Comparison of ENCODE assay signal across 1 cellular context in the genomic region with DNA sequence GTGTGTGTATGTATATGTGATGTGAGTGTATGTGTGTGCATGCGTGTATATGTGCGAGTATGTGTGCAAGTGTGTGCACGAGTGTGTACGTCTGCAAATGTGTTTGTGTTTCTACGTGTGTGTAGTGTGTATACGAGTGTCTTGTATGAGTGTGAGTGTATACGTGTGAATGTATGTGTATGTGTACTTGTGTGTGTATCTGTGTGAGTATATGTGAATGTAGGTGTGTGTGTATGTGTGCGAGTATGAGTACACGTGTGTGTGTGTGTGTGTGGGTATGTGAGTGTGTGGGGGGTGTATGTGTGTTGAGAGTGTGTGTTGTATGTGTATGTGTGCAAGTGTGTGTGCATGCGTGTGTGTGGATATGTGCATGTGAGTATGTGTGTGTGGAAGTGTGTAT.
TF ChIP-seq lines count a peak whose summit lies in the region.

No MANE protein-coding gene starts in this region.

TF ChIP-seq in HepG2, 621 proteins besides CTCF, POLR2A, EP300 and RAD21 (continued from another document and continues in another):
- TF ChIP-seq, protein P1, sequence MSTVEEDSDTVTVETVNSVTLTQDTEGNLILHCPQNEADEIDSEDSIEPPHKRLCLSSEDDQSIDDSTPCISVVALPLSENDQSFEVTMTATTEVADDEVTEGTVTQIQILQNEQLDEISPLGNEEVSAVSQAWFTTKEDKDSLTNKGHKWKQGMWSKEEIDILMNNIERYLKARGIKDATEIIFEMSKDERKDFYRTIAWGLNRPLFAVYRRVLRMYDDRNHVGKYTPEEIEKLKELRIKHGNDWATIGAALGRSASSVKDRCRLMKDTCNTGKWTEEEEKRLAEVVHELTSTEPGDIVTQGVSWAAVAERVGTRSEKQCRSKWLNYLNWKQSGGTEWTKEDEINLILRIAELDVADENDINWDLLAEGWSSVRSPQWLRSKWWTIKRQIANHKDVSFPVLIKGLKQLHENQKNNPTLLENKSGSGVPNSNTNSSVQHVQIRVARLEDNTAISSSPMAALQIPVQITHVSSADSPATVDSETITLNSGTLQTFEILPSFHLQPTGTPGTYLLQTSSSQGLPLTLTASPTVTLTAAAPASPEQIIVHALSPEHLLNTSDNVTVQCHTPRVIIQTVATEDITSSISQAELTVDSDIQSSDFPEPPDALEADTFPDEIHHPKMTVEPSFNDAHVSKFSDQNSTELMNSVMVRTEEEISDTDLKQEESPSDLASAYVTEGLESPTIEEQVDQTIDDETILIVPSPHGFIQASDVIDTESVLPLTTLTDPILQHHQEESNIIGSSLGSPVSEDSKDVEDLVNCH (CRISPR knock-in tag; IDR thresholded peaks at IDR 0.05): no peak
- TF ChIP-seq ZNF7 (CRISPR knock-in tag; IDR thresholded peaks at IDR 0.05) (no peak), CC2D1A (CRISPR knock-in tag; IDR thresholded peaks at IDR 0.05) (no peak), ZNF775 (CRISPR knock-in tag; IDR thresholded peaks at IDR 0.05; ENCODE audit: borderline replicate concordance) (no peak), HMGA1 (CRISPR knock-in tag; conservative IDR thresholded peaks at IDR 0.05) (no peak), KAT8 (CRISPR knock-in tag; IDR thresholded peaks at IDR 0.05) (no peak), MZF1 (CRISPR knock-in tag; IDR thresholded peaks at IDR 0.05; ENCODE audit: borderline replicate concordance) (no peak), KDM6A (CRISPR knock-in tag; IDR thresholded peaks at IDR 0.05; ENCODE audit: low read depth) (no peak), ZNF496 (CRISPR knock-in tag; IDR thresholded peaks at IDR 0.05; ENCODE audit: insufficient replicate concordance) (no peak), RXRA (CRISPR knock-in tag; IDR thresholded peaks at IDR 0.05) (no peak), HMG20B (CRISPR knock-in tag; conservative IDR thresholded peaks at IDR 0.05) (no peak), JDP2 (CRISPR knock-in tag; IDR thresholded peaks at IDR 0.05; ENCODE audit: borderline replicate concordance) (no peak), PLRG1 (conservative IDR thresholded peaks at IDR 0.05) (peak; percentile 88; the same call in 1 of the 2 replicates), CREB1 (IDR thresholded peaks at IDR 0.05) (peak; percentile 29; the same call in 1 of the 2 replicates), CREB1 (CRISPR knock-in tag; IDR thresholded peaks at IDR 0.05) (no peak), ZNF282 (IDR thresholded peaks at IDR 0.05; ENCODE audit: partially characterized antibody) (peak; percentile 27), ATM (IDR thresholded peaks at IDR 0.05; ENCODE audit: borderline replicate concordance) (peak; percentile 48; the same call in 1 of the 2 replicates), GFI1 (CRISPR knock-in tag; IDR thresholded peaks at IDR 0.05; ENCODE audit: borderline replicate concordance) (no peak), DNMT3B (CRISPR knock-in tag; conservative IDR thresholded peaks at IDR 0.05) (no peak), SMAD3 (CRISPR knock-in tag; IDR thresholded peaks at IDR 0.05) (no peak), ZNF552 (CRISPR knock-in tag; IDR thresholded peaks at IDR 0.05; ENCODE audit: borderline replicate concordance) (no peak), XBP1 (CRISPR knock-in tag; IDR thresholded peaks at IDR 0.05) (no peak), FOXO1 (CRISPR knock-in tag; IDR thresholded peaks at IDR 0.05) (no peak), IKZF1 (IDR thresholded peaks at IDR 0.05) (peak; percentile 96; the same call in 1 of the 2 replicates), PCBP2 (optimal IDR thresholded peaks at IDR 0.05; ENCODE audit: low read depth, low read length, poor library complexity, severe bottlenecking) (no peak), HCFC1 (IDR thresholded peaks at IDR 0.05; ENCODE audit: low read depth, low read length) (no peak), NBN (conservative IDR thresholded peaks at IDR 0.05) (peak; percentile 94; the same call in 1 of the 2 replicates), FOXA1 (IDR thresholded peaks at IDR 0.05) (peak; percentile 70), FOXA1 (CRISPR knock-in tag; IDR thresholded peaks at IDR 0.05) (no peak), ZNF713 (CRISPR knock-in tag; IDR thresholded peaks at IDR 0.05) (no peak), ZEB1 (IDR thresholded peaks at IDR 0.05; ENCODE audit: insufficient replicate concordance, low read depth) (no peak), SP5 (CRISPR knock-in tag; IDR thresholded peaks at IDR 0.05; ENCODE audit: borderline replicate concordance, low read depth) (no peak), ZNF382 (CRISPR knock-in tag; IDR thresholded peaks at IDR 0.05; ENCODE audit: borderline replicate concordance) (no peak), HOXA5 (CRISPR knock-in tag; IDR thresholded peaks at IDR 0.05) (no peak), TRIM24 (CRISPR knock-in tag; IDR thresholded peaks at IDR 0.05) (no peak), ZNF205 (CRISPR knock-in tag; IDR thresholded peaks at IDR 0.05) (no peak), ONECUT2 (CRISPR knock-in tag; IDR thresholded peaks at IDR 0.05) (no peak), NPAS2 (CRISPR knock-in tag; IDR thresholded peaks at IDR 0.05; ENCODE audit: borderline replicate concordance) (no peak), ZNF724P (CRISPR knock-in tag; IDR thresholded peaks at IDR 0.05; ENCODE audit: borderline replicate concordance) (no peak), ZNF253 (CRISPR knock-in tag; IDR thresholded peaks at IDR 0.05; ENCODE audit: borderline replicate concordance) (no peak), ZNF792 (CRISPR knock-in tag; IDR thresholded peaks at IDR 0.05) (no peak), YY1 (IDR thresholded peaks at IDR 0.05; ENCODE audit: insufficient read depth, insufficient replicate concordance, low read depth, low read length) (no peak), PHB2 (IDR thresholded peaks at IDR 0.05; ENCODE audit: partially characterized antibody) (peak; percentile 76), PHF20 (CRISPR knock-in tag; IDR thresholded peaks at IDR 0.05) (no peak), ZBTB21 (CRISPR knock-in tag; IDR thresholded peaks at IDR 0.05) (no peak), RAD51 (IDR thresholded peaks at IDR 0.05; ENCODE audit: borderline replicate concordance) (0 out of 2 replicates have a peak, but pooled peaks have one; percentile 30), NONO (IDR thresholded peaks at IDR 0.05) (peak; percentile 78; the same call in 1 of the 2 replicates), NONO (CRISPR knock-in tag; conservative IDR thresholded peaks at IDR 0.05) (no peak), FOXP1 (IDR thresholded peaks at IDR 0.05) (0 out of 2 replicates have a peak, but pooled peaks have one; percentile 65), FOXP1 (CRISPR knock-in tag; IDR thresholded peaks at IDR 0.05) (no peak), NCOA2 (CRISPR knock-in tag; IDR thresholded peaks at IDR 0.05) (no peak), RFX5 (IDR thresholded peaks at IDR 0.05; ENCODE audit: low read depth, low read length) (no peak)
- TF ChIP-seq, protein P2, sequence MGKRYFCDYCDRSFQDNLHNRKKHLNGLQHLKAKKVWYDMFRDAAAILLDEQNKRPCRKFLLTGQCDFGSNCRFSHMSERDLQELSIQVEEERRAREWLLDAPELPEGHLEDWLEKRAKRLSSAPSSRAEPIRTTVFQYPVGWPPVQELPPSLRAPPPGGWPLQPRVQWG (CRISPR knock-in tag; IDR thresholded peaks at IDR 0.05; ENCODE audit: borderline replicate concordance, low read depth): no peak
- TF ChIP-seq, protein P3, sequence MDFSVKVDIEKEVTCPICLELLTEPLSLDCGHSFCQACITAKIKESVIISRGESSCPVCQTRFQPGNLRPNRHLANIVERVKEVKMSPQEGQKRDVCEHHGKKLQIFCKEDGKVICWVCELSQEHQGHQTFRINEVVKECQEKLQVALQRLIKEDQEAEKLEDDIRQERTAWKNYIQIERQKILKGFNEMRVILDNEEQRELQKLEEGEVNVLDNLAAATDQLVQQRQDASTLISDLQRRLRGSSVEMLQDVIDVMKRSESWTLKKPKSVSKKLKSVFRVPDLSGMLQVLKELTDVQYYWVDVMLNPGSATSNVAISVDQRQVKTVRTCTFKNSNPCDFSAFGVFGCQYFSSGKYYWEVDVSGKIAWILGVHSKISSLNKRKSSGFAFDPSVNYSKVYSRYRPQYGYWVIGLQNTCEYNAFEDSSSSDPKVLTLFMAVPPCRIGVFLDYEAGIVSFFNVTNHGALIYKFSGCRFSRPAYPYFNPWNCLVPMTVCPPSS (IDR thresholded peaks at IDR 0.05): peak; percentile 54; the same call in 1 of the 2 replicates
- TF ChIP-seq, protein P4, sequence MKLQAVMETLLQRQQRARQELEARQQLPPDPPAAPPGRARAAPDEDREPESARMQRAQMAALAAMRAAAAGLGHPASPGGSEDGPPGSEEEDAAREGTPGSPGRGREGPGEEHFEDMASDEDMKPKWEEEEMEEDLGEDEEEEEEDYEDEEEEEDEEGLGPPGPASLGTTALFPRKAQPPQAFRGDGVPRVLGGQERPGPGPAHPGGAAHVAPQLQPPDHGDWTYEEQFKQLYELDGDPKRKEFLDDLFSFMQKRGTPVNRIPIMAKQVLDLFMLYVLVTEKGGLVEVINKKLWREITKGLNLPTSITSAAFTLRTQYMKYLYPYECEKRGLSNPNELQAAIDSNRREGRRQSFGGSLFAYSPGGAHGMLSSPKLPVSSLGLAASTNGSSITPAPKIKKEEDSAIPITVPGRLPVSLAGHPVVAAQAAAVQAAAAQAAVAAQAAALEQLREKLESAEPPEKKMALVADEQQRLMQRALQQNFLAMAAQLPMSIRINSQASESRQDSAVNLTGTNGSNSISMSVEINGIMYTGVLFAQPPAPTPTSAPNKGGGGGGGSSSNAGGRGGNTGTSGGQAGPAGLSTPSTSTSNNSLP (IDR thresholded peaks at IDR 0.05; ENCODE audit: low read depth, low read length): no peak
- TF ChIP-seq, protein P5, sequence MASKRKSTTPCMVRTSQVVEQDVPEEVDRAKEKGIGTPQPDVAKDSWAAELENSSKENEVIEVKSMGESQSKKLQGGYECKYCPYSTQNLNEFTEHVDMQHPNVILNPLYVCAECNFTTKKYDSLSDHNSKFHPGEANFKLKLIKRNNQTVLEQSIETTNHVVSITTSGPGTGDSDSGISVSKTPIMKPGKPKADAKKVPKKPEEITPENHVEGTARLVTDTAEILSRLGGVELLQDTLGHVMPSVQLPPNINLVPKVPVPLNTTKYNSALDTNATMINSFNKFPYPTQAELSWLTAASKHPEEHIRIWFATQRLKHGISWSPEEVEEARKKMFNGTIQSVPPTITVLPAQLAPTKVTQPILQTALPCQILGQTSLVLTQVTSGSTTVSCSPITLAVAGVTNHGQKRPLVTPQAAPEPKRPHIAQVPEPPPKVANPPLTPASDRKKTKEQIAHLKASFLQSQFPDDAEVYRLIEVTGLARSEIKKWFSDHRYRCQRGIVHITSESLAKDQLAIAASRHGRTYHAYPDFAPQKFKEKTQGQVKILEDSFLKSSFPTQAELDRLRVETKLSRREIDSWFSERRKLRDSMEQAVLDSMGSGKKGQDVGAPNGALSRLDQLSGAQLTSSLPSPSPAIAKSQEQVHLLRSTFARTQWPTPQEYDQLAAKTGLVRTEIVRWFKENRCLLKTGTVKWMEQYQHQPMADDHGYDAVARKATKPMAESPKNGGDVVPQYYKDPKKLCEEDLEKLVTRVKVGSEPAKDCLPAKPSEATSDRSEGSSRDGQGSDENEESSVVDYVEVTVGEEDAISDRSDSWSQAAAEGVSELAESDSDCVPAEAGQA (IDR thresholded peaks at IDR 0.05; ENCODE audit: low read depth): no peak
- TF ChIP-seq, protein P5 (CRISPR knock-in tag; IDR thresholded peaks at IDR 0.05; ENCODE audit: borderline replicate concordance): no peak
- TF ChIP-seq, protein P6, sequence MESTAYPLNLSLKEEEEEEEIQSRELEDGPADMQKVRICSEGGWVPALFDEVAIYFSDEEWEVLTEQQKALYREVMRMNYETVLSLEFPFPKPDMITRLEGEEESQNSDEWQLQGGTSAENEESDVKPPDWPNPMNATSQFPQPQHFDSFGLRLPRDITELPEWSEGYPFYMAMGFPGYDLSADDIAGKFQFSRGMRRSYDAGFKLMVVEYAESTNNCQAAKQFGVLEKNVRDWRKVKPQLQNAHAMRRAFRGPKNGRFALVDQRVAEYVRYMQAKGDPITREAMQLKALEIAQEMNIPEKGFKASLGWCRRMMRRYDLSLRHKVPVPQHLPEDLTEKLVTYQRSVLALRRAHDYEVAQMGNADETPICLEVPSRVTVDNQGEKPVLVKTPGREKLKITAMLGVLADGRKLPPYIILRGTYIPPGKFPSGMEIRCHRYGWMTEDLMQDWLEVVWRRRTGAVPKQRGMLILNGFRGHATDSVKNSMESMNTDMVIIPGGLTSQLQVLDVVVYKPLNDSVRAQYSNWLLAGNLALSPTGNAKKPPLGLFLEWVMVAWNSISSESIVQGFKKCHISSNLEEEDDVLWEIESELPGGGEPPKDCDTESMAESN (CRISPR knock-in tag; conservative IDR thresholded peaks at IDR 0.05): no peak
- TF ChIP-seq, protein P7, sequence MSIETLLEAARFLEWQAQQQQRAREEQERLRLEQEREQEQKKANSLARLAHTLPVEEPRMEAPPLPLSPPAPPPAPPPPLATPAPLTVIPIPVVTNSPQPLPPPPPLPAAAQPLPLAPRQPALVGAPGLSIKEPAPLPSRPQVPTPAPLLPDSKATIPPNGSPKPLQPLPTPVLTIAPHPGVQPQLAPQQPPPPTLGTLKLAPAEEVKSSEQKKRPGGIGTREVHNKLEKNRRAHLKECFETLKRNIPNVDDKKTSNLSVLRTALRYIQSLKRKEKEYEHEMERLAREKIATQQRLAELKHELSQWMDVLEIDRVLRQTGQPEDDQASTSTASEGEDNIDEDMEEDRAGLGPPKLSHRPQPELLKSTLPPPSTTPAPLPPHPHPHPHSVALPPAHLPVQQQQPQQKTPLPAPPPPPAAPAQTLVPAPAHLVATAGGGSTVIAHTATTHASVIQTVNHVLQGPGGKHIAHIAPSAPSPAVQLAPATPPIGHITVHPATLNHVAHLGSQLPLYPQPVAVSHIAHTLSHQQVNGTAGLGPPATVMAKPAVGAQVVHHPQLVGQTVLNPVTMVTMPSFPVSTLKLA (IDR thresholded peaks at IDR 0.05): peak; percentile 2; the same call in 1 of the 2 replicates
